Comparison of ENCODE assay signal across 8 cellular contexts in genomic region chr11:112174789-112175595, GRCh38. TPM values are rescaled to one million over a fixed set of nuclear protein-coding genes. Genes with fewer than 3 reads are reported as not detected.
A peak's percentile ranks its signal among the peaks of the same experiment; 100 is the strongest.
DNase-seq lines count a peak whose midpoint lies in the region; ATAC-seq, FAIRE-seq and TF ChIP-seq lines count a peak whose summit lies in the region.

BCO2 (plus strand) TSS chr11:112175512; CDS start chr11:112175602, 90 bp downstream.

- H3K4me3 ChIP-seq in HepG2 (replicated peaks in 1 of 3; ENCODE audit: insufficient read depth in 1 of 3, low read depth in 2 of 3, low read length in 3 of 3): no peak within 1 kb of the TSS

- no peaks in the 10 kb centered on the region for H3K9me3 Mint-ChIP-seq in CD4-positive, alpha-beta T cell

- peak; percentile 29 for ATAC-seq in CD4-positive, alpha-beta T cell (ENCODE audit: poor library complexity)
- ATAC-seq in GM21723 (IDR thresholded peaks at IDR 0.05; ENCODE audit: unreplicated experiment): peak; percentile 54
- ATAC-seq in HepG2: peak; percentile 97
- ATAC-seq in GM18502 (IDR thresholded peaks at IDR 0.05; ENCODE audit: poor library complexity, unreplicated experiment): no peak

- peak in 7 of 10 experiments; percentile 4 to 12 (median 8) for DNase-seq in CD4-positive, alpha-beta T cell
- DNase-seq in NCI-H1417 (lab: John Stamatoyannopoulos, UW): peak; percentile 31 to 93 (median 75)
- peak; percentile 75 for DNase-seq in ecto neural progenitor cell (ENCODE audit: low spot score)
- DNase-seq in HepG2 (ENCODE audit: low spot score): peak; percentile 70
- peak; percentile 21 to 35 for DNase-seq in stimulated activated CD4-positive, alpha-beta T cell treated with anti-CD3 and anti-CD28 coated beads, Interleukin-2, amount 100 ng/mL, for 48 hours

- no TSS peak for BruUV-seq in HepG2 (replicated peaks; lab: Mats Ljungman, UMichigan)

- H3K27me3 ChIP-seq in CD4-positive, alpha-beta T cell (ENCODE audit: control insufficient read depth, insufficient read depth, low read length): peaks cover 3% of the 10 kb centered on the region
- no peaks in the 10 kb centered on the region; a peak in 1 of 5 replicates for H3K27me3 ChIP-seq in HepG2 (ENCODE audit: control insufficient read depth in 1 of 2, insufficient read depth in 2 of 2, low read length in 2 of 2)

- no peak for TF ChIP-seq RAD21 in HepG2 (CRISPR knock-in tag; IDR thresholded peaks at IDR 0.05)

- no peak within 1 kb of the TSS for H3K4me3 Mint-ChIP-seq in CD4-positive, alpha-beta T cell

- no peaks in the 10 kb centered on the region for H3K9me3 ChIP-seq in CD4-positive, alpha-beta T cell (ENCODE audit: control insufficient read depth, low read length)
- no peaks in the 10 kb centered on the region for H3K9me3 ChIP-seq in HepG2 (ENCODE audit: low read length)

- H3K27ac Mint-ChIP-seq in CD4-positive, alpha-beta T cell: no peak within 1 kb of the TSS

- no peak within 1 kb of the TSS for H2AFZ ChIP-seq in HepG2 (ENCODE audit: low read length)

- no peaks in the 10 kb centered on the region for H3K79me2 ChIP-seq in HepG2 (ENCODE audit: insufficient read depth, low read length)

- H3K4me2 ChIP-seq in HepG2 (ENCODE audit: low read depth, low read length): peak within 1 kb of the TSS; percentile 59

- H4K20me1 ChIP-seq in HepG2 (ENCODE audit: insufficient read depth, low read length): no peaks in the 10 kb centered on the region

- no peak for TF ChIP-seq POLR2A in HepG2 (IDR thresholded peaks at IDR 0.05; ENCODE audit: insufficient read depth in 1 of 2, low read depth in 2 of 2, low read length in 2 of 2)

- FAIRE-seq in HepG2 (lab: Jason Lieb, UNC): peak; percentile 37

- peaks cover 13% of the 10 kb centered on the region for H3K4me1 ChIP-seq in HepG2 (ENCODE audit: insufficient read depth, low read length)

- H3K27ac ChIP-seq in CD4-positive, alpha-beta T cell (ENCODE audit: low read depth, low read length): no peak within 1 kb of the TSS
- H3K27ac ChIP-seq in VCaP (no peak within 1 kb of the TSS), HepG2 (ENCODE audit: extremely low read length, insufficient read depth, low read length) (no peak within 1 kb of the TSS)

- 3% methylated on average over 11 of the region's 11 CpGs for WGBS in HepG2 (ENCODE audit: low lambda C conversion rate)

- no peak within 1 kb of the TSS for H3K9ac ChIP-seq in HepG2 (ENCODE audit: insufficient read depth, low read depth, low read length)

- peak in 1 of 2 experiments; percentile 15; a peak in 1 of 4 replicates for TF ChIP-seq EP300 in HepG2 (IDR thresholded peaks at IDR 0.05; ENCODE audit: low read depth in 2 of 2, low read length in 2 of 2)
- TF ChIP-seq EP300 in HepG2 (CRISPR knock-in tag; IDR thresholded peaks at IDR 0.05; ENCODE audit: borderline replicate concordance): no peak

- CTCF ChIA-PET in CD4-positive, alpha-beta T cell (lab: Charles Lee): no interaction called here
- CTCF ChIA-PET in HepG2 (lab: Yijun Ruan, JAX; ENCODE audit: low intra/inter-chr PET ratio, low total read pairs): interaction anchor here (1.9 kb wide), 1 partner anchor 61 kb away, joined by 25 read pairs; no protein-coding TSS in a partner anchor

- intact Hi-C loops in CD4-positive, alpha-beta T cell (cut with DNase I, micrococcal nuclease): no loop called here
- intact Hi-C loops in HepG2 (cut with micrococcal nuclease; ENCODE audit: unreplicated experiment): loop anchor here (1.0 kb wide), 1 partner anchor 62 kb away; no protein-coding TSS in a partner anchor

- no peaks in the 10 kb centered on the region for H3K36me3 ChIP-seq in HepG2 (replicated peaks in 1 of 2; ENCODE audit: control insufficient read depth in 1 of 2, insufficient read depth in 2 of 2, low read length in 2 of 2)

- POLR2A ChIA-PET in CD4-positive, alpha-beta T cell (lab: Charles Lee): no interaction called here
- POLR2A ChIA-PET in HepG2 (lab: Yijun Ruan, JAX): no interaction called here

- peaks cover 12% of the 10 kb centered on the region for H3K27me3 Mint-ChIP-seq in CD4-positive, alpha-beta T cell

- peaks cover 13% of the 10 kb centered on the region for H3K4me1 Mint-ChIP-seq in CD4-positive, alpha-beta T cell (ENCODE audit: low read depth)

- H3K36me3 Mint-ChIP-seq in CD4-positive, alpha-beta T cell (ENCODE audit: low read depth): no peaks in the 10 kb centered on the region

- peak; percentile 40 for TF ChIP-seq CTCF in CD4-positive, alpha-beta T cell (IDR thresholded peaks at IDR 0.05)
- TF ChIP-seq CTCF in VCaP (conservative IDR thresholded peaks at IDR 0.05) (peak; percentile 92), HepG2 (CRISPR knock-in tag; IDR thresholded peaks at IDR 0.05) (peak; percentile 72)

- in situ Hi-C loops in HepG2 (cut with HindIII; ENCODE audit: extremely low pct_ligation_motif_present, low pct_unique_long_range_greater_than_20kb): loop anchor here (5.0 kb wide), 1 partner anchor 63 kb away; no protein-coding TSS in a partner anchor

TF ChIP-seq in HepG2, 621 proteins besides CTCF, POLR2A, EP300 and RAD21 (continues in another document):
- TF ChIP-seq TARDBP (CRISPR knock-in tag; IDR thresholded peaks at IDR 0.05) (no peak), RARA (CRISPR knock-in tag; IDR thresholded peaks at IDR 0.05) (peak; percentile 40), MNT (IDR thresholded peaks at IDR 0.05) (no peak), AFF4 (CRISPR knock-in tag; IDR thresholded peaks at IDR 0.05) (no peak), ZNF382 (CRISPR knock-in tag; IDR thresholded peaks at IDR 0.05; ENCODE audit: borderline replicate concordance) (no peak)

RNA-seq across cellular contexts. Expression of gene BCO2, which starts in this region (rescaled TPM):
- total RNA-seq in CD4-positive, alpha-beta T cell: 1 to 10 TPM; 1.1 to 1.5 TPM
- 0.38 TPM in 1 of 2 replicates, not detected in the other for total RNA-seq in HepG2 (2016; rRNA removed; fragmentation: Illumina TruSeq; extraction: Trizol)
- 0.40 and 1.2 TPM in 2 replicates for total RNA-seq in HepG2 (2016; cell fraction: cytosol; rRNA removed; fragmentation: Illumina TruSeq; extraction: Trizol; ENCODE audit: low read depth)
- 0.34 and 0.41 TPM in 2 replicates for total RNA-seq in HepG2 (2016; cell fraction: insoluble cytoplasmic fraction; rRNA removed; fragmentation: Illumina TruSeq; extraction: Trizol)
- total RNA-seq in HepG2 (2016; cell fraction: membrane; rRNA removed; fragmentation: Illumina TruSeq; extraction: Trizol): 0.52 and 0.62 TPM in 2 replicates
- total RNA-seq in HepG2 (2016; cell fraction: nucleus; rRNA removed; fragmentation: Illumina TruSeq; extraction: Trizol): 0.78 and 0.81 TPM in 2 replicates
- polyA plus RNA-seq in HepG2 (2011; rRNA removed): 0.58 and 0.67 TPM in 2 replicates
- polyA plus RNA-seq in HepG2 (2011; cell fraction: cytosol; rRNA removed): 0.15 and 0.19 TPM in 2 replicates
- 1.1 and 1.8 TPM in 2 replicates for polyA plus RNA-seq in HepG2 (2011; cell fraction: nucleus; rRNA removed)
- polyA plus RNA-seq in HepG2 (2012): 0.72 and 1.4 TPM in 2 replicates
- not detected in 2 replicates for polyA plus RNA-seq in HepG2 (2016; cell fraction: cytosol; fragmentation: Illumina TruSeq; extraction: Trizol; ENCODE audit: low read depth)
- polyA plus RNA-seq in HepG2 (2016; cell fraction: insoluble cytoplasmic fraction; fragmentation: Illumina TruSeq; extraction: Trizol; ENCODE audit: low read depth): 0.40 and 0.53 TPM in 2 replicates
- polyA plus RNA-seq in HepG2 (2016; cell fraction: membrane; fragmentation: Illumina TruSeq; extraction: Trizol; ENCODE audit: low read depth): not detected in 2 replicates
- 2.3 and 2.8 TPM in 2 replicates for polyA plus RNA-seq in HepG2 (2016; cell fraction: nucleus; fragmentation: Illumina TruSeq; extraction: Trizol; ENCODE audit: insufficient read depth, low read depth)
- 0.28 and 0.40 TPM in 2 replicates for polyA minus RNA-seq in HepG2 (2011; rRNA and poly(A)+ RNA removed; ENCODE audit: low replicate concordance)
- not detected in 2 replicates for polyA minus RNA-seq in HepG2 (2011; cell fraction: cytosol; rRNA and poly(A)+ RNA removed)
- polyA minus RNA-seq in HepG2 (2011; cell fraction: nucleus; rRNA and poly(A)+ RNA removed): 2.7 and 4.0 TPM in 2 replicates

Comparison
In these comparisons a context has a peak if more than half of its experiments do, and no peak if none do; other contexts are left out.
1. DNase-seq: peak in every context shown above with its lines; median percentile 75 in NCI-H1417; 75 in ecto neural progenitor cell; 70 in HepG2; 28 in stimulated activated CD4-positive, alpha-beta T cell treated with anti-CD3 and anti-CD28 coated beads, Interleukin-2, amount 100 ng/mL, for 48 hours; 8 in CD4-positive, alpha-beta T cell.
2. CTCF ChIP-seq: peak in every context shown above with its lines; median percentile 92 in VCaP; 72 in HepG2; 40 in CD4-positive, alpha-beta T cell.